16 cellular contexts compared by ENCODE assay signal in the genomic region with DNA sequence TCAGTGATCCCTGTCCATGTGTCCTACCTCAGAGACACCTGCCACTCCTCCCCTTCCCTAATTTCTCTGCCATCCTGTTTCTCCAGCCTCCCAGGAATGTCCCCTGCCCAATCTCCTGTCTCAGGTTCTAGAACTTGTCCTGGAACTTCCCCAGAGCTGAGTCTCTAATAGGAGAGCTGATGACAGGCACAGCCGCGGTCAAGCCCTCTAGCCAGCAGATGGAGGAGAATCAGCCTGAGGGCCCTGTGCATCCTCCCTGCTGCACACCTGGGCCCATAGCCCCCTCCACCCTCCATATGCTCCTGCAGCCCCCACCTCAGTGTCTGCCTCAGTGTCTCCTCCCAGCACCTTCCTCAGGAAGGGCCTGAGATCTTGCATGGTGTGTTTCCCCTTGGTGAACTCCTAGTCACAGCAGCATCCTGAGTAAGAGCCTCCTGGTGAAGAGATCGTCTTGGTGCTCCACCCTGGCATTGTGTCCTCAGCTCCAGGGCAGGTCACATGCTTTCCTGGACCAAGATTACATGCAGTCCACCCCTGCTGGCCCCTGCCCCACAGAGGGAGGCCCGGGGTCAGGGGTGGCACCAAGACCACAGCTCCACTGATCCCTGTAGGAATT. TPM values are rescaled to one million over a fixed set of nuclear protein-coding genes. Genes with fewer than 3 reads are reported as not detected.
"Had no signal": no experiment of that assay in that cellular context is flagged by ENCODE, and none has a peak within 500 bp of the region (broad histone marks: within the 10 kb centered on the region; RNA-seq: fewer than 3 reads in every experiment).

No MANE protein-coding gene starts in this region.

- H3K9me3 Mint-ChIP-seq: activated CD8-positive, alpha-beta T cell treated with anti-CD3 and anti-CD28 coated beads for 36 hours; activated naive CD8-positive, alpha-beta T cell treated with anti-CD3 and anti-CD28 coated beads for 36 hours; neural progenitor cell; WTC11 had no signal

- H3K4me3 Mint-ChIP-seq: activated CD8-positive, alpha-beta T cell treated with anti-CD3 and anti-CD28 coated beads for 36 hours; activated naive CD8-positive, alpha-beta T cell treated with anti-CD3 and anti-CD28 coated beads for 36 hours; neural progenitor cell; WTC11 had no signal

- H3K27ac ChIP-seq: body of pancreas, coronary artery, esophagus muscularis mucosa, neural progenitor cell, uterus had no signal

- H3K4me3 ChIP-seq: body of pancreas, coronary artery, esophagus muscularis mucosa, neural progenitor cell, uterus had no signal

- H3K9me3 ChIP-seq: body of pancreas, esophagus muscularis mucosa, uterus had no signal

- H3K4me1 ChIP-seq: body of pancreas, esophagus muscularis mucosa, neural progenitor cell, uterus had no signal

- H3K4me1 Mint-ChIP-seq: activated naive CD8-positive, alpha-beta T cell treated with anti-CD3 and anti-CD28 coated beads for 36 hours had no signal

- DNase-seq: activated CD4-positive, alpha-beta T cell treated with anti-CD3 and anti-CD28 coated beads for 48 hours; activated CD8-positive, alpha-beta T cell treated with anti-CD3 and anti-CD28 coated beads for 36 hours; activated gamma-delta T cell; hippocampal formation; stimulated activated CD4-positive, alpha-beta T cell treated with anti-CD3 and anti-CD28 coated beads, Interleukin-1b, Interleukin-23, amount 100 ng/mL, for 48 hours; uterus had no signal

- ATAC-seq: activated CD8-positive, alpha-beta T cell treated with anti-CD3 and anti-CD28 coated beads for 36 hours; body of pancreas had no signal

- H3K27ac Mint-ChIP-seq: activated CD8-positive, alpha-beta T cell treated with anti-CD3 and anti-CD28 coated beads for 36 hours; activated naive CD8-positive, alpha-beta T cell treated with anti-CD3 and anti-CD28 coated beads for 36 hours; neural progenitor cell; WTC11 had no signal

- H3K36me3 Mint-ChIP-seq: activated naive CD8-positive, alpha-beta T cell treated with anti-CD3 and anti-CD28 coated beads for 36 hours; neural progenitor cell; WTC11 had no signal

- H3K27me3 ChIP-seq: body of pancreas, uterus had no signal

- H3K36me3 ChIP-seq: esophagus muscularis mucosa, neural progenitor cell, uterus had no signal

RNA-seq across cellular contexts. Expression of gene VPREB1, which starts 43.9 kb away (rescaled TPM):
- total RNA-seq: activated CD8-positive, alpha-beta T cell treated with anti-CD3 and anti-CD28 coated beads for 36 hours; activated naive CD8-positive, alpha-beta T cell treated with anti-CD3 and anti-CD28 coated beads for 36 hours; body of pancreas; esophagus muscularis mucosa; glomerular endothelial cell; left lobe of liver; lung microvascular endothelial cell; renal cortical epithelial cell; WTC11 had no signal
